Comparison of ENCODE assay signal across 8 cellular contexts in the genomic region with DNA sequence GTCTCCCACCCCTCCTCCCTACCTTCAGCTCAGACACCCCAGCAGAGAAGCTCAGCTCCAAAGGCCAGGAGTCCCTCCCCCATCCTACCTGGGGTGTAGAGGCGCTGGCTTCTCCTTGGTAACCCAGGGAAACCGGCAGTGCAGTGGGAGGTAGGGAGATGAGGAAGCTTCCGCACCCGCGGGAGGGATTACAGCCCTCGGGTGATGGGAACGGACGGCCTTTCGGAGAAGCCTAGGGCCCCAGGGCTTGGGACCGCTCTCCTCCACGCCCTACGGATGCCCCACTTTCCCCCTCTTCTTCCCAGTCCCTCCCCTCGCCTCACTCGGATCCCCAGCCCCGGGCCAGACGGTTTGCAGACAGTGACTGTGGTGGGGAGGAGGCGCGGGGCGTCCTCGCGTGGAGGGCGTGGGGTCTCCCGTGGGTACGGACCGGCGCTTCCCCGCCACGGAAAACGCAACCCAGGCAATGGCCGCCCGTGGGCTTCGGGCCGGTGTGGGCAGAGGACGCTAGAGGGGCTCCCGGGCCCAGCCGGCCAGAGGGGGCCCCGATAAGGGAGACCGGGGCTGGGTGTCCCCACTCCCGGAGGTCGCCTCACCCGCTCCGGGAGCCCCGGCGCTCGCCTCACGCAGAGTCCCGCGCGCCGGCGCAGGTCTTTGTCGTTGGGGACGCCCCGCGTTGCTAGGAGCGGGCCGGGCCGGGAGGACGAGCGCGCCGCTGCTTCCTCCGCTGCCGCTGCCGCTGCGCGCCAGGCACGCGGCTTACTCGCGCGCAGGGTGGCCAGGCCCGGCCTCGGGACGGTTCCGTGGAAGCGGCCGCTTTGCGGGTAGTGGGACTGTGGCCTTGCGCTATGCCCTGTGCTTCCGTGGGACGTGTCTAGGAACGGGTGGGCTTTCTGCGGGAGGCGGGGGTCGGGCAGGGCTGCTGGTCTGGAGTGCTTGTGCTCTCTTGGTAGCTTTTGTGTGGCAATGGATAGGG. TPM values are rescaled to one million over a fixed set of nuclear protein-coding genes. Genes with fewer than 3 reads are reported as not detected.
DNase-seq lines count a peak whose midpoint lies in the region; FAIRE-seq and TF ChIP-seq lines count a peak whose summit lies in the region.

No MANE protein-coding gene starts in this region.

- peaks cover 6% of the 10 kb centered on the region; the same call in 1 of the 2 replicates for H3F3A ChIP-seq in GM23248 (ENCODE audit: insufficient read depth)

- H3K9me3 ChIP-seq in GM23248 (ENCODE audit: low read depth), result no peaks in the 10 kb centered on the region
- H3K9me3 ChIP-seq in right atrium auricular region, result no peaks in the 10 kb centered on the region

- no peak for TF ChIP-seq CTCF in right atrium auricular region (IDR thresholded peaks at IDR 0.05)

- peak overlapping the region; percentile 44 for H3K4me2 ChIP-seq in GM23248 (ENCODE audit: unreplicated experiment)

- no peaks in the 10 kb centered on the region for H4K20me1 ChIP-seq in GM23248 (ENCODE audit: insufficient read depth)

- FAIRE-seq in GM12892 (lab: Jason Lieb, UNC), result no peak

- H2AFZ ChIP-seq in GM23248, result no peak overlapping the region; the same call in 1 of the 2 replicates

- 2 to 3% methylated on average over 61 to 63 of the region's 86 CpGs for WGBS in GM23248 (ENCODE audit: low coverage in 1 of 2, low lambda C conversion rate in 2 of 2, missing lambda C conversion rate in 2 of 2), 2 experiments

- H3K36me3 ChIP-seq in GM23248 (ENCODE audit: low read depth), result no peaks in the 10 kb centered on the region; the same call in 1 of the 2 replicates
- peaks cover 22% of the 10 kb centered on the region for H3K36me3 ChIP-seq in right atrium auricular region

- peak overlapping the region; percentile 62 for H3K4me3 ChIP-seq in GM23248
- peak overlapping the region; percentile 27 to 55 for H3K4me3 ChIP-seq in right atrium auricular region

- no peak overlapping the region for H3K9ac ChIP-seq in GM23248

- in situ Hi-C loops in GM23248 (cut with MboI), result no loop called here

- H3K27me3 ChIP-seq in GM23248 (replicated peaks; ENCODE audit: insufficient read depth), result peaks cover 49% of the 10 kb centered on the region
- peaks cover 7 to 13% of the 10 kb centered on the region in 2 donors for H3K27me3 ChIP-seq in right atrium auricular region

- no peak for TF ChIP-seq POLR2A in GM12892 (IDR thresholded peaks at IDR 0.05; ENCODE audit: low read depth, low read length)

- no peak overlapping the region for H3K27ac ChIP-seq in GM23248
- peak overlapping the region; percentile 55 for H3K27ac ChIP-seq in angular gyrus (ENCODE audit: low read depth, low read length)
- no peak overlapping the region for H3K27ac ChIP-seq in right atrium auricular region

- no peaks in the 10 kb centered on the region for H3K9me2 ChIP-seq in GM23248 (ENCODE audit: insufficient read depth)

- no peaks in the 10 kb centered on the region for H3K79me2 ChIP-seq in GM23248 (ENCODE audit: insufficient read depth)

- H3K4me1 ChIP-seq in GM23248 (ENCODE audit: insufficient read depth), result no peaks in the 10 kb centered on the region
- peaks cover 0 to 15% of the 10 kb centered on the region in 2 donors for H3K4me1 ChIP-seq in right atrium auricular region

- DNase-seq in GM23248, result peak; percentile 65
- peak; percentile 47 for DNase-seq in RPMI8226
- DNase-seq in right atrium auricular region (ENCODE audit: low spot score), result no peak
- peak; percentile 89 for DNase-seq in retina
- DNase-seq in globus pallidus (ENCODE audit: low spot score), result no peak
- DNase-seq in islet precursor cell, result no peak
- no peak for DNase-seq in GM12892 (ENCODE audit: insufficient read length)

RNA-seq across cellular contexts. Expression of a gene that starts 15.8 kb away (rescaled TPM):
- total RNA-seq in GM23248 (2014; rRNA removed; shearing (Covaris generic)), result 14.4 and 14.7 TPM in 2 replicates
- 5.3 and 6.0 TPM in 2 replicates for polyA plus RNA-seq in GM23248 (2016; fragmentation: Nextera tagmentation; extraction: Ambion mirVana)
- 1 to 10 TPM; 6.5 to 7.4 TPM for total RNA-seq in right atrium auricular region
- polyA plus RNA-seq in GM12892 (2012; ENCODE audit: missing spikeins), result 6.2 TPM

RNA-seq across cellular contexts. Expression of a gene that starts 27.1 kb away (rescaled TPM):
- not detected in 2 replicates for total RNA-seq in GM23248 (2014; rRNA removed; shearing (Covaris generic))
- polyA plus RNA-seq in GM23248 (2016; fragmentation: Nextera tagmentation; extraction: Ambion mirVana), result not detected in 2 replicates
- 1 to 10 TPM in 1 of 2 donors, under 1 TPM in 1; 0.11 to 2.6 TPM for total RNA-seq in right atrium auricular region
- polyA plus RNA-seq in GM12892 (2012; ENCODE audit: missing spikeins), result 0.61 TPM

RNA-seq across cellular contexts. Expression of a gene that starts 32.0 kb away (rescaled TPM):
- 2.3 and 6.3 TPM in 2 replicates for total RNA-seq in GM23248 (2014; rRNA removed; shearing (Covaris generic))
- polyA plus RNA-seq in GM23248 (2016; fragmentation: Nextera tagmentation; extraction: Ambion mirVana), result 3.5 and 4.5 TPM in 2 replicates
- total RNA-seq in right atrium auricular region, result 1 to 10 TPM; 3.8 to 8.7 TPM
- 60.4 TPM for polyA plus RNA-seq in GM12892 (2012; ENCODE audit: missing spikeins)

RNA-seq across cellular contexts. Expression of a gene that starts 40.0 kb away (rescaled TPM):
- 106 and 114 TPM in 2 replicates for total RNA-seq in GM23248 (2014; rRNA removed; shearing (Covaris generic))
- polyA plus RNA-seq in GM23248 (2016; fragmentation: Nextera tagmentation; extraction: Ambion mirVana), result 101 and 103 TPM in 2 replicates
- total RNA-seq in right atrium auricular region, result 10 to 100 TPM; 23.0 to 23.7 TPM
- polyA plus RNA-seq in GM12892 (2012; ENCODE audit: missing spikeins), result 38.8 TPM

RNA-seq across cellular contexts. Expression of a gene that starts 45.1 kb away (rescaled TPM):
- not detected in 2 replicates for total RNA-seq in GM23248 (2014; rRNA removed; shearing (Covaris generic))
- polyA plus RNA-seq in GM23248 (2016; fragmentation: Nextera tagmentation; extraction: Ambion mirVana), result not detected in 2 replicates
- total RNA-seq in right atrium auricular region, result not detected
- polyA plus RNA-seq in GM12892 (2012; ENCODE audit: missing spikeins), result not detected

Comparison
In these comparisons a context has a peak if more than half of its experiments do, and no peak if none do; other contexts are left out.
1. DNase-seq: peak in GM23248 (single experiment), RPMI8226 (single experiment) and retina (single experiment); none in right atrium auricular region (single experiment), globus pallidus (single experiment), islet precursor cell (single experiment) and GM12892 (single experiment).